Comparison of ENCODE assay signal across 10 cellular contexts in the genomic region with DNA sequence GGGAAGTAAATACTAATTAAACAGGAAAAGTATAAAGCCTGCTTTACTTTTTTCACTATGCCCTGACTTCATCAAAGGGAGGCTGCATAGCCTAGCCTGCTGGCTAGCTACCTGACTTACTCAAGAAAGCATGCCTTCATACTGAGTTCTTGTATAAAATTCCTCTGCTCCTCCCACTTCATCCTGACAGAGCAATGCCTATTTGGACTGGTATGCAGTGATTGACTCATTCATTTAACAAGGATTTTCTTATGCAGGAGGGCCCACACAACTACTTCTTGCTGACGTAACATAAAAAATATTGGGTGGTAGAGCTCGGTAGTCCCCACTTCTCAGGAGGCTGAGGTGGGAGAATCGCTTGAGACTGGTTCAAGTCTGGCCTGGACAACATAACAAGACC.
DNase-seq lines count a peak whose midpoint lies in the region; ATAC-seq and TF ChIP-seq lines count a peak whose summit lies in the region.
"Had no signal": no experiment of that assay in that cellular context is flagged by ENCODE, and none has a peak within 500 bp of the region (broad histone marks: within the 10 kb centered on the region; RNA-seq: fewer than 3 reads in every experiment).

No MANE protein-coding gene starts in this region.

- peak overlapping the region in 1 of 2 donors; percentile 45 for H3K27ac Mint-ChIP-seq in natural killer cell

- no peaks in the 10 kb centered on the region for H3K9me3 Mint-ChIP-seq in natural killer cell
- H3K9me3 Mint-ChIP-seq: activated naive CD8-positive, alpha-beta T cell treated with anti-CD3 and anti-CD28 coated beads for 36 hours had no signal

- no peaks in the 10 kb centered on the region for H3K27me3 Mint-ChIP-seq in natural killer cell (ENCODE audit: low read depth in 2 of 2)
- H3K27me3 Mint-ChIP-seq: activated naive CD8-positive, alpha-beta T cell treated with anti-CD3 and anti-CD28 coated beads for 36 hours had no signal

- H3K36me3 ChIP-seq in MG63 (peaks cover 17% of the 10 kb centered on the region), muscle layer of duodenum (ENCODE audit: control insufficient read depth in 1 of 2, insufficient read depth in 2 of 2, low read length in 2 of 2) (peaks cover 3 to 13% of the 10 kb centered on the region in 2 donors)

- H3K4me3 Mint-ChIP-seq in natural killer cell: no peak overlapping the region
- H3K4me3 Mint-ChIP-seq: activated naive CD8-positive, alpha-beta T cell treated with anti-CD3 and anti-CD28 coated beads for 36 hours had no signal

- H3K27me3 ChIP-seq in AG04450 (ENCODE audit: control insufficient read depth, insufficient read depth, low read length) (no peaks in the 10 kb centered on the region), MG63 (no peaks in the 10 kb centered on the region), dorsolateral prefrontal cortex (no peaks in the 10 kb centered on the region), muscle layer of duodenum (ENCODE audit: low read depth, low read length) (no peaks in the 10 kb centered on the region)

- intact Hi-C loops in dorsolateral prefrontal cortex (cut with DNase I): loop anchor here in 1 of 2 donors (10.0 kb wide), 1 partner anchor 68 kb away; a partner anchor contains a TSS
- intact Hi-C loops in natural killer cell (cut with micrococcal nuclease): no loop called here

- H3K36me3 Mint-ChIP-seq in natural killer cell: no peaks in the 10 kb centered on the region

- peaks cover 0 to 17% of the 10 kb centered on the region in 2 donors for H3K4me1 ChIP-seq in muscle layer of duodenum (ENCODE audit: control insufficient read depth in 1 of 2, insufficient read depth in 2 of 2, low read length in 2 of 2)
- H3K4me1 ChIP-seq: Caco-2 had no signal

- DNase-seq in AG04450 (ENCODE audit: low read depth, low spot score) (peak; percentile 80), MG63 (peak; percentile 22), dorsolateral prefrontal cortex (no peak), middle frontal gyrus (ENCODE audit: extremely low spot score, low spot score) (no peak), natural killer cell (no peak), NCI-H446 (lab: John Stamatoyannopoulos, UW) (no peak), inferior parietal cortex (ENCODE audit: extremely low spot score) (no peak)
- DNase-seq: activated naive CD8-positive, alpha-beta T cell treated with anti-CD3 and anti-CD28 coated beads for 36 hours; Caco-2 had no signal

- POLR2A ChIA-PET in AG04450 (lab: Yijun Ruan, JAX): interaction anchor here (0.6 to 1.0 kb wide), 3 partner anchors 71 to 471 kb away, joined by 3 to 7 read pairs (median 4); a partner anchor contains a TSS

- H3K27ac ChIP-seq in AG04450 (ENCODE audit: low read depth, low read length): no peak overlapping the region
- peak overlapping the region in 53 of 59 donors; percentile 9 to 79 (median 57) for H3K27ac ChIP-seq in dorsolateral prefrontal cortex
- peak overlapping the region; percentile 32 for H3K27ac ChIP-seq in muscle layer of duodenum (ENCODE audit: low read length)

- H3K4me3 ChIP-seq in AG04450 (ENCODE audit: low read depth, low read length): no peak overlapping the region
- no peak overlapping the region for H3K4me3 ChIP-seq in MG63
- no peak overlapping the region for H3K4me3 ChIP-seq in dorsolateral prefrontal cortex
- no peak overlapping the region for H3K4me3 ChIP-seq in muscle layer of duodenum (ENCODE audit: low read depth in 1 of 2, low read length in 2 of 2)

- ATAC-seq in natural killer cell: no peak

- H3K9me3 ChIP-seq in AG04450 (ENCODE audit: control insufficient read depth, insufficient read depth, low read length) (no peaks in the 10 kb centered on the region), MG63 (no peaks in the 10 kb centered on the region), muscle layer of duodenum (ENCODE audit: control insufficient read depth in 1 of 2, low read length in 2 of 2) (no peaks in the 10 kb centered on the region)
- H3K9me3 ChIP-seq: Caco-2 had no signal

- CTCF ChIA-PET in AG04450 (lab: Charles Lee): interaction anchor here (0.7 to 4.4 kb wide), 9 partner anchors 8 to 475 kb away, joined by 4 to 45 read pairs (median 8); a partner anchor contains a TSS

- no peaks in the 10 kb centered on the region for H3K4me1 Mint-ChIP-seq in natural killer cell

- TF ChIP-seq CTCF in AG04450 (IDR thresholded peaks at IDR 0.05; ENCODE audit: low read depth, low read length) (no peak), dorsolateral prefrontal cortex (IDR thresholded peaks at IDR 0.05 in 54 of 56, conservative IDR thresholded peaks at IDR 0.05 in 2 of 56; ENCODE audit: low read depth in 1 of 56, partially characterized antibody in 56 of 56) (no peak), natural killer cell (IDR thresholded peaks at IDR 0.05) (no peak)

Comparison
In these comparisons a context has a peak if more than half of its experiments do, and no peak if none do; other contexts are left out.
1. DNase-seq: peak in AG04450 (single experiment) and MG63 (single experiment); none in dorsolateral prefrontal cortex (0 of 10), middle frontal gyrus (single experiment), natural killer cell (single experiment), NCI-H446 (0 of 2) and inferior parietal cortex (single experiment).